Comparison of ENCODE assay signal across 11 cellular contexts in genomic region chr1:13517193-13517812, GRCh38. TPM values are rescaled to one million over a fixed set of nuclear protein-coding genes. Genes with fewer than 3 reads are reported as not detected.
DNase-seq lines count a peak whose midpoint lies in the region; ATAC-seq, FAIRE-seq and TF ChIP-seq lines count a peak whose summit lies in the region.
"Had no signal": no experiment of that assay in that cellular context is flagged by ENCODE, and none has a peak within 500 bp of the region (broad histone marks: within the 10 kb centered on the region; RNA-seq: fewer than 3 reads in every experiment).

No MANE protein-coding gene starts in this region.

- in situ Hi-C loops in astrocyte of the cerebellum (cut with HindIII; ENCODE audit: low sequenced_read_pairs) = no loop called here

- no peak for ATAC-seq in HG03135 (IDR thresholded peaks at IDR 0.05; ENCODE audit: unreplicated experiment)
- ATAC-seq in GM18870 (IDR thresholded peaks at IDR 0.05; ENCODE audit: unreplicated experiment) = no peak

- no peaks in the 10 kb centered on the region for H3K4me1 ChIP-seq in kidney (ENCODE audit: control insufficient read depth in 1 of 2, insufficient read depth in 1 of 2, low read depth in 1 of 2, low read length in 2 of 2)

- no peak overlapping the region for H3K27ac ChIP-seq in C4-2B
- no peak overlapping the region for H3K27ac ChIP-seq in kidney (ENCODE audit: low read depth in 2 of 2, low read length in 2 of 2)

- no peak overlapping the region for H3K9ac ChIP-seq in kidney (ENCODE audit: low read length in 2 of 2)

- FAIRE-seq in kidney (lab: Jason Lieb, UNC) = no peak
- FAIRE-seq: frontal cortex had no signal

- H3K36me3 ChIP-seq in kidney (ENCODE audit: control insufficient read depth in 1 of 2, insufficient read depth in 2 of 2, low read length in 2 of 2) = no peaks in the 10 kb centered on the region

- DNase-seq in GM20000 (ENCODE audit: low spot score) (peak; percentile 44), astrocyte of the cerebellum (ENCODE audit: low read depth) (no peak), kidney (no peak), DMS114 treated with DMSO at 0.1 percent for 48 hours (lab: John Stamatoyannopoulos, UW; ENCODE audit: unreplicated experiment) (no peak), NCI-H2196 (lab: John Stamatoyannopoulos, UW; ENCODE audit: unreplicated experiment) (no peak)
- DNase-seq: IMR-90 had no signal

- H3K9me3 ChIP-seq in kidney (ENCODE audit: control insufficient read depth in 1 of 2, low read length in 2 of 2) = no peaks in the 10 kb centered on the region

- peak; percentile 78 for TF ChIP-seq CTCF in C4-2B (conservative IDR thresholded peaks at IDR 0.05)
- TF ChIP-seq CTCF in GM20000 (IDR thresholded peaks at IDR 0.05; ENCODE audit: extremely low read depth, missing control alignments) = peak; percentile 41
- TF ChIP-seq CTCF in astrocyte of the cerebellum (IDR thresholded peaks at IDR 0.05; ENCODE audit: low read depth, low read length, missing control alignments) = peak; percentile 34
- peak; percentile 5 for TF ChIP-seq CTCF in kidney (IDR thresholded peaks at IDR 0.05; ENCODE audit: borderline replicate concordance, extremely low read depth, insufficient read depth)

- intact Hi-C loops in kidney (cut with DNase I) = no loop called here

- no peak overlapping the region for H3K4me3 ChIP-seq in astrocyte of the cerebellum (ENCODE audit: low read depth, low read length)
- no peak overlapping the region for H3K4me3 ChIP-seq in kidney (ENCODE audit: low read length in 2 of 2)

RNA-seq across cellular contexts. Expression of gene LRRC38, which starts 3.5 kb away (rescaled TPM):
- not detected for total RNA-seq in kidney
- not detected for polyA plus RNA-seq in kidney (ENCODE audit: insufficient read depth, low read depth, low replicate concordance)
- total RNA-seq: frontal cortex, IMR-90, osteocyte had no signal
- polyA plus RNA-seq: IMR-90 had no signal

Comparison
In these comparisons a context has a peak if more than half of its experiments do, and no peak if none do; other contexts are left out.
1. CTCF ChIP-seq: peak in every context shown above with its lines; median percentile 78 in C4-2B; 41 in GM20000; 34 in astrocyte of the cerebellum; 5 in kidney.